In genomic region chr12:46451276-46452021, GRCh38 we compare ENCODE assay signal across 10 cellular contexts.
DNase-seq lines count a peak whose midpoint lies in the region; ATAC-seq, FAIRE-seq and TF ChIP-seq lines count a peak whose summit lies in the region.
"Had no signal": no experiment of that assay in that cellular context is flagged by ENCODE, and none has a peak within 500 bp of the region (broad histone marks: within the 10 kb centered on the region; RNA-seq: fewer than 3 reads in every experiment).

No MANE protein-coding gene starts in this region.

- no peak overlapping the region for H2AFZ ChIP-seq in keratinocyte (ENCODE audit: control insufficient read depth, low read length)

- peak overlapping the region; percentile 38 for H3K9ac ChIP-seq in keratinocyte (ENCODE audit: control insufficient read depth, extremely low read depth, insufficient read depth, low read length)
- H3K9ac ChIP-seq: BLaER1 had no signal

- H3K4me3 ChIP-seq in left ventricle myocardium inferior (no peak overlapping the region), keratinocyte (ENCODE audit: control insufficient read depth in 2 of 3, extremely low read depth in 1 of 3, insufficient read depth in 2 of 3, low read depth in 1 of 3, low read length in 3 of 3) (no peak overlapping the region), uterus (no peak overlapping the region)
- H3K4me3 ChIP-seq: BLaER1 had no signal

- peak overlapping the region; percentile 89 for H3K4me2 ChIP-seq in keratinocyte (ENCODE audit: control insufficient read depth, extremely low read depth, insufficient read depth, low read depth, low read length)
- H3K4me2 ChIP-seq: BLaER1 had no signal

- peak overlapping the region; percentile 64 for H3K27ac ChIP-seq in left ventricle myocardium inferior (replicated peaks)
- peak overlapping the region; percentile 96 for H3K27ac ChIP-seq in keratinocyte (ENCODE audit: control insufficient read depth, insufficient read depth, low read length)
- H3K27ac ChIP-seq in uterus: peak overlapping the region; percentile 66 to 81
- H3K27ac ChIP-seq: BLaER1 had no signal

- intact Hi-C loops in left ventricle myocardium inferior (cut with micrococcal nuclease) (no loop called here), Right ventricle myocardium superior (cut with DNase I) (no loop called here), uterus (cut with DNase I; ENCODE audit: low total_unique reads) (loop anchor here (10.0 kb wide), 1 partner anchor 47 kb away; no protein-coding TSS in a partner anchor)

- H3K4me1 ChIP-seq in left ventricle myocardium inferior: peaks cover 29% of the 10 kb centered on the region
- peaks cover 66% of the 10 kb centered on the region for H3K4me1 ChIP-seq in keratinocyte (ENCODE audit: control insufficient read depth, extremely low read depth, insufficient read depth, low read length)
- H3K4me1 ChIP-seq in uterus: peaks cover under 1 to 6% of the 10 kb centered on the region in 2 donors

- ATAC-seq in Right ventricle myocardium superior (ENCODE audit: poor library complexity) (no peak), SK-N-SH treated with all-trans-retinoic acid at 6 μM for 48 hours (no peak)

- no peak for DNase-seq in left ventricle myocardium inferior
- no peak for DNase-seq in Right ventricle myocardium superior
- no peak for DNase-seq in keratinocyte (ENCODE audit: low read depth, low spot score)
- DNase-seq in uterus: no peak
- DNase-seq in iPS-NIHi11 (ENCODE audit: low spot score): no peak
- no peak for DNase-seq in glomerular visceral epithelial cell (ENCODE audit: extremely low spot score)
- DNase-seq in stimulated activated CD4-positive, alpha-beta T cell treated with anti-CD3 and anti-CD28 coated beads, Interleukin-15, amount 100 ng/mL, for 24 hours: no peak
- DNase-seq: MV-4-11 had no signal

- H4K20me1 ChIP-seq in keratinocyte (ENCODE audit: control insufficient read depth, extremely low read depth, insufficient read depth, low read length): no peaks in the 10 kb centered on the region
- H4K20me1 ChIP-seq: BLaER1 had no signal

- TF ChIP-seq POLR2A in uterus (IDR thresholded peaks at IDR 0.05): no peak

- H3K9me3 ChIP-seq in left ventricle myocardium inferior (replicated peaks): no peaks in the 10 kb centered on the region
- H3K9me3 ChIP-seq in keratinocyte (ENCODE audit: control insufficient read depth, low read depth, low read length): no peaks in the 10 kb centered on the region
- H3K9me3 ChIP-seq in uterus: no peaks in the 10 kb centered on the region
- H3K9me3 ChIP-seq: BLaER1 had no signal

- no peaks in the 10 kb centered on the region for H3K27me3 ChIP-seq in left ventricle myocardium inferior (ENCODE audit: low read depth)
- no peaks in the 10 kb centered on the region for H3K27me3 ChIP-seq in keratinocyte (ENCODE audit: control insufficient read depth, extremely low read depth, insufficient read depth, low read length)
- no peaks in the 10 kb centered on the region for H3K27me3 ChIP-seq in uterus
- H3K27me3 ChIP-seq: BLaER1 had no signal

- H3K9me1 ChIP-seq in keratinocyte (ENCODE audit: control insufficient read depth, extremely low read depth, insufficient read depth, low read length): no peaks in the 10 kb centered on the region

- FAIRE-seq in keratinocyte (lab: Jason Lieb, UNC): peak; percentile 9

- no peaks in the 10 kb centered on the region for H3K79me2 ChIP-seq in keratinocyte (ENCODE audit: control insufficient read depth, insufficient read depth, low read length)

- H3K36me3 ChIP-seq in left ventricle myocardium inferior (no peaks in the 10 kb centered on the region), keratinocyte (ENCODE audit: control insufficient read depth in 2 of 2, extremely low read depth in 1 of 2, insufficient read depth in 2 of 2, low read length in 2 of 2) (peaks cover 0 to 3% of the 10 kb centered on the region in 2 experiments), uterus (no peaks in the 10 kb centered on the region)
- H3K36me3 ChIP-seq: BLaER1 had no signal

- TF ChIP-seq CTCF in left ventricle myocardium inferior (IDR thresholded peaks at IDR 0.05; ENCODE audit: borderline replicate concordance) (no peak), keratinocyte (optimal IDR thresholded peaks at IDR 0.05 in 1 of 3, IDR thresholded peaks at IDR 0.05 in 1 of 3, conservative IDR thresholded peaks at IDR 0.05 in 1 of 3; ENCODE audit: extremely low read depth in 1 of 3, insufficient read depth in 2 of 3, low read length in 3 of 3) (no peak), uterus (IDR thresholded peaks at IDR 0.05) (no peak)

- dilution Hi-C loops in keratinocyte (cut with MboI; ENCODE audit: extremely low pct_ligation_motif_present, low sequenced_read_pairs): no loop called here

TF ChIP-seq in SK-N-SH treated with all-trans-retinoic acid at 6 μM for 48 hours, 23 proteins besides CTCF, POLR2A, EP300 and RAD21:
- TF ChIP-seq, protein P1, sequence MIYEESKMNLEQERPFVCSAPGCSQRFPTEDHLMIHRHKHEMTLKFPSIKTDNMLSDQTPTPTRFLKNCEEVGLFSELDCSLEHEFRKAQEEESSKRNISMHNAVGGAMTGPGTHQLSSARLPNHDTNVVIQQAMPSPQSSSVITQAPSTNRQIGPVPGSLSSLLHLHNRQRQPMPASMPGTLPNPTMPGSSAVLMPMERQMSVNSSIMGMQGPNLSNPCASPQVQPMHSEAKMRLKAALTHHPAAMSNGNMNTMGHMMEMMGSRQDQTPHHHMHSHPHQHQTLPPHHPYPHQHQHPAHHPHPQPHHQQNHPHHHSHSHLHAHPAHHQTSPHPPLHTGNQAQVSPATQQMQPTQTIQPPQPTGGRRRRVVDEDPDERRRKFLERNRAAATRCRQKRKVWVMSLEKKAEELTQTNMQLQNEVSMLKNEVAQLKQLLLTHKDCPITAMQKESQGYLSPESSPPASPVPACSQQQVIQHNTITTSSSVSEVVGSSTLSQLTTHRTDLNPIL (CRISPR knock-in tag; IDR thresholded peaks at IDR 0.05; ENCODE audit: low read depth): no peak
- TF ChIP-seq ZC3H10 (CRISPR knock-in tag; IDR thresholded peaks at IDR 0.05): 0 out of 2 replicates have a peak, but pooled peaks have one; percentile 17
